29 cellular contexts compared by ENCODE assay signal in the genomic region with DNA sequence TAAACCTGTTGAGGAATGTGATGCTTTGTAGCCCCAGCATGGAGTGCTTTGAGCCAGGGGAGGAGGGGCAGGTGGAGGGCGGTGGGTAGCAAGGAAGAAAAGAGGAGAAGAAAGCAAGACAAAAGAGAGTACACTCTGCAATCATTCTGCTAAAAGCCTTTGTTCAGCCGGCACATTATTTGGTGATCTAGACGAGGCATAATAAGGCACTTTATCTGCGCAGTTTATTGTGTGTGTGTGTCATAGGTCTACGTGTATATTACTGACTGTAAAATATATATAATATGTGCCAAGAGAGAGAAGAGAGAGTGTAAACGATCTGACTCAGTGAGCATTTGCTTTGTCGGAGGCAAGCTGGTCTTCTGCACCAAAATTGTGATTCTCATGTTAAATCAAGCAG.
"Had no signal": no experiment of that assay in that cellular context is flagged by ENCODE, and none has a peak within 500 bp of the region (broad histone marks: within the 10 kb centered on the region; RNA-seq: fewer than 3 reads in every experiment).

No MANE protein-coding gene starts in this region.

- H3K27me3 Mint-ChIP-seq: activated naive CD4-positive, alpha-beta T cell treated with anti-CD3 and anti-CD28 coated beads, Interleukin-2, amount 10 ng/mL, durations not matched to agents 7 days and 5 days; activated naive CD8-positive, alpha-beta T cell treated with anti-CD3 and anti-CD28 coated beads, Interleukin-2, amount 10 ng/mL, durations not matched to agents 7 days and 5 days; activated T-cell treated with anti-CD3 and anti-CD28 coated beads, Interleukin-2, amount 50 U/mL, for 24 hours; dendritic cell treated with granulocyte-macrophage colony-stimulating factor and Interleukin-4, amounts not matched to agents 40 ng/mL and 50 ng/mL, for 4 days; stimulated activated naive B cell treated with anti-CD40 and anti-IgM and Interleukin-4, amounts not matched to agents 10 μg/mL and 1 μg/mL and 100 μg/mL, for 72 hours had no signal

- H3K4me1 ChIP-seq: ascending aorta, esophagus muscularis mucosa, heart left ventricle, right atrium auricular region, suprapubic skin, tibial artery had no signal

- FAIRE-seq: kidney had no signal

- H3K36me3 Mint-ChIP-seq: activated CD4-positive, alpha-beta memory T cell treated with anti-CD3 and anti-CD28 coated beads for 36 hours; activated naive CD4-positive, alpha-beta T cell treated with anti-CD3 and anti-CD28 coated beads, Interleukin-2, amount 10 ng/mL, durations not matched to agents 7 days and 5 days; activated naive CD8-positive, alpha-beta T cell treated with anti-CD3 and anti-CD28 coated beads, Interleukin-2, amount 10 ng/mL, durations not matched to agents 7 days and 5 days; mesothelial cell of epicardium; naive thymus-derived CD4-positive, alpha-beta T cell; stimulated activated naive B cell treated with anti-CD40 and anti-IgM and Interleukin-4, amounts not matched to agents 10 μg/mL and 1 μg/mL and 100 μg/mL, for 72 hours had no signal

- H3K4me3 ChIP-seq: ascending aorta, esophagus muscularis mucosa, heart left ventricle, right atrium auricular region, suprapubic skin, tibial artery had no signal

- H3K4me1 Mint-ChIP-seq: activated naive CD4-positive, alpha-beta T cell treated with anti-CD3 and anti-CD28 coated beads, Interleukin-2, amount 10 ng/mL, durations not matched to agents 7 days and 5 days; activated naive CD8-positive, alpha-beta T cell treated with anti-CD3 and anti-CD28 coated beads, Interleukin-2, amount 10 ng/mL, durations not matched to agents 7 days and 5 days; endodermal cell; immature natural killer cell; naive thymus-derived CD4-positive, alpha-beta T cell; stimulated activated naive B cell treated with anti-CD40 and anti-IgM and Interleukin-4, amounts not matched to agents 10 μg/mL and 1 μg/mL and 100 μg/mL, for 72 hours had no signal

- DNase-seq: activated CD4-positive, alpha-beta memory T cell treated with anti-CD3 and anti-CD28 coated beads for 36 hours; activated CD4-positive, alpha-beta T cell treated with anti-CD3 and anti-CD28 coated beads for 48 hours; activated CD8-positive, alpha-beta memory T cell treated with anti-CD3 and anti-CD28 coated beads, Interleukin-2, amount 50 U/mL, for 48 hours; activated gamma-delta T cell; activated naive CD4-positive, alpha-beta T cell treated with anti-CD3 and anti-CD28 coated beads, Interleukin-2, amount 10 ng/mL, durations not matched to agents 7 days and 5 days; activated naive CD8-positive, alpha-beta T cell treated with anti-CD3 and anti-CD28 coated beads, Interleukin-2, amount 10 ng/mL, durations not matched to agents 7 days and 5 days; activated T-cell treated with anti-CD3 and anti-CD28 coated beads, Interleukin-2, amount 50 U/mL, for 24 hours; brain microvascular endothelial cell; endodermal cell; foreskin keratinocyte; heart left ventricle; hypothalamus; immature natural killer cell; kidney; naive thymus-derived CD4-positive, alpha-beta T cell; stimulated activated CD4-positive, alpha-beta T cell treated with anti-CD3 and anti-CD28 coated beads, Interleukin-15, amount 100 ng/mL, for 24 hours; stimulated activated CD4-positive, alpha-beta T cell treated with anti-CD3 and anti-CD28 coated beads, Interleukin-2, amount 100 ng/mL, for 24 hours; stimulated activated naive B cell treated with anti-CD40 and anti-IgM and Interleukin-4, amounts not matched to agents 10 μg/mL and 1 μg/mL and 100 μg/mL, for 72 hours; T1000; tibial artery had no signal

- H3K36me3 ChIP-seq: ascending aorta, brain microvascular endothelial cell, esophagus muscularis mucosa, heart left ventricle, right atrium auricular region, suprapubic skin, tibial artery, WERI-Rb-1 had no signal

- ATAC-seq: activated CD4-positive, CD25-positive, alpha-beta regulatory T cell treated with anti-CD3 and anti-CD28 coated beads, Interleukin-2, amount 50 U/mL, for 24 hours; foreskin keratinocyte; heart left ventricle; naive thymus-derived CD4-positive, alpha-beta T cell; stimulated activated naive B cell treated with anti-CD40 and anti-IgM and Interleukin-4, amounts not matched to agents 10 μg/mL and 1 μg/mL and 100 μg/mL, for 72 hours had no signal

- H3K27ac ChIP-seq: ascending aorta, brain microvascular endothelial cell, esophagus muscularis mucosa, foreskin keratinocyte, heart left ventricle, right atrium auricular region, suprapubic skin, tibial artery, WERI-Rb-1 had no signal

- H3K27me3 ChIP-seq: ascending aorta, brain microvascular endothelial cell, esophagus muscularis mucosa, right atrium auricular region, suprapubic skin, tibial artery had no signal

- H3K9me3 ChIP-seq: ascending aorta, esophagus muscularis mucosa, heart left ventricle, right atrium auricular region, suprapubic skin, tibial artery had no signal

- H3K9me3 Mint-ChIP-seq: dendritic cell treated with granulocyte-macrophage colony-stimulating factor and Interleukin-4, amounts not matched to agents 40 ng/mL and 50 ng/mL, for 4 days had no signal

- H3K27ac Mint-ChIP-seq: activated CD4-positive, alpha-beta memory T cell treated with anti-CD3 and anti-CD28 coated beads for 36 hours; activated naive CD4-positive, alpha-beta T cell treated with anti-CD3 and anti-CD28 coated beads, Interleukin-2, amount 10 ng/mL, durations not matched to agents 7 days and 5 days; activated naive CD8-positive, alpha-beta T cell treated with anti-CD3 and anti-CD28 coated beads, Interleukin-2, amount 10 ng/mL, durations not matched to agents 7 days and 5 days; activated T-cell treated with anti-CD3 and anti-CD28 coated beads, Interleukin-2, amount 50 U/mL, for 24 hours; dendritic cell treated with granulocyte-macrophage colony-stimulating factor and Interleukin-4, amounts not matched to agents 40 ng/mL and 50 ng/mL, for 4 days; endodermal cell; immature natural killer cell; mesothelial cell of epicardium; naive thymus-derived CD4-positive, alpha-beta T cell; stimulated activated naive B cell treated with anti-CD40 and anti-IgM and Interleukin-4, amounts not matched to agents 10 μg/mL and 1 μg/mL and 100 μg/mL, for 72 hours had no signal

- H3K4me3 Mint-ChIP-seq: activated CD4-positive, alpha-beta memory T cell treated with anti-CD3 and anti-CD28 coated beads for 36 hours; activated naive CD4-positive, alpha-beta T cell treated with anti-CD3 and anti-CD28 coated beads, Interleukin-2, amount 10 ng/mL, durations not matched to agents 7 days and 5 days; activated naive CD8-positive, alpha-beta T cell treated with anti-CD3 and anti-CD28 coated beads, Interleukin-2, amount 10 ng/mL, durations not matched to agents 7 days and 5 days; activated T-cell treated with anti-CD3 and anti-CD28 coated beads, Interleukin-2, amount 50 U/mL, for 24 hours; dendritic cell treated with granulocyte-macrophage colony-stimulating factor and Interleukin-4, amounts not matched to agents 40 ng/mL and 50 ng/mL, for 4 days; endodermal cell; immature natural killer cell; mesothelial cell of epicardium; naive thymus-derived CD4-positive, alpha-beta T cell; neural crest cell; stimulated activated naive B cell treated with anti-CD40 and anti-IgM and Interleukin-4, amounts not matched to agents 10 μg/mL and 1 μg/mL and 100 μg/mL, for 72 hours had no signal
